13 cellular contexts compared by ENCODE assay signal in the genomic region with DNA sequence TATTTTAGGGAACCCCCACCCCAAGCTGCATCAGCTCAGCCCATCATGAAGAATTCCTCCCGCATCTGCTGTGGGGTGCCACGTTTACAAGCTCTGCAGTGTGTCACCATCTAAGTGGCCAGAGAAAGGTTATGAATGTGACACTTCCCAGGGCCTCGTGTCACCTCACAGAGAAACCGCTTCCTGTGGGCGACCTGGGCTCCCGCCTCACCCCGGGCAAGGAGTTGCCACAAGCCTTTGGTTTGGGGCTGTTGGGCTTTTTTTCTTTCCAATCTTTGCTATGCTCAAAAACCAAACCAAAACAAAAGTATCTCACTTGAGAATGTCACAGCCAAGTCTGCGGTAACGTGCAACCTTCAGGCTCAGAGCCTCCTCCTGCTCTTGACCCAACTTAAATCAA.
A peak's percentile ranks its signal among the peaks of the same experiment; 100 is the strongest.
DNase-seq lines count a peak whose midpoint lies in the region; ATAC-seq and TF ChIP-seq lines count a peak whose summit lies in the region.
"Had no signal": no experiment of that assay in that cellular context is flagged by ENCODE, and none has a peak within 500 bp of the region (broad histone marks: within the 10 kb centered on the region; RNA-seq: fewer than 3 reads in every experiment).

No MANE protein-coding gene starts in this region.

- H3K27ac ChIP-seq in coronary artery (peak overlapping the region; percentile 94 to 97), thyroid gland (peak overlapping the region in 2 of 3 donors; percentile 30 to 46)
- H3K27ac ChIP-seq: esophagus squamous epithelium had no signal

- DNase-seq in activated naive CD4-positive, alpha-beta T cell treated with anti-CD3 and anti-CD28 coated beads, Interleukin-2, amount 50 U/mL, for 72 hours (ENCODE audit: low spot score in 2 of 2) = peak in 1 of 2 donors; percentile 64
- no peak for DNase-seq in activated naive CD4-positive, alpha-beta T cell treated with Interleukin-2 at 50 U/mL for 16 hours
- DNase-seq in activated CD4-positive, alpha-beta memory T cell treated with anti-CD3 and anti-CD28 coated beads for 36 hours = peak; percentile 56
- DNase-seq in coronary artery (ENCODE audit: low spot score) (no peak), thyroid gland (no peak), NCI-H2081 treated with DMSO at 0.1 percent for 48 hours (lab: John Stamatoyannopoulos, UW) (no peak), NCI-H2196 treated with DMSO at 0.1 percent for 48 hours (lab: John Stamatoyannopoulos, UW; ENCODE audit: unreplicated experiment) (no peak)
- DNase-seq: central memory CD4-positive, alpha-beta T cell; effector CD8-positive, alpha-beta T cell; esophagus squamous epithelium; NCI-H1436; NCI-H2171 treated with DMSO at 0.1 percent for 48 hours had no signal

- peaks cover 4% of the 10 kb centered on the region for H3K4me1 Mint-ChIP-seq in activated CD4-positive, alpha-beta memory T cell treated with anti-CD3 and anti-CD28 coated beads for 36 hours (ENCODE audit: low read depth)

- peak overlapping the region in 1 of 2 donors; percentile 1 for H3K27ac Mint-ChIP-seq in activated naive CD4-positive, alpha-beta T cell treated with anti-CD3 and anti-CD28 coated beads, Interleukin-2, amount 50 U/mL, for 72 hours
- no peak overlapping the region for H3K27ac Mint-ChIP-seq in activated CD4-positive, alpha-beta memory T cell treated with anti-CD3 and anti-CD28 coated beads for 36 hours

- intact Hi-C loops in activated CD4-positive, alpha-beta memory T cell treated with anti-CD3 and anti-CD28 coated beads for 36 hours (cut with micrococcal nuclease) = no loop called here
- intact Hi-C loops in thyroid gland (cut with DNase I) = no loop called here

- no peaks in the 10 kb centered on the region for H3K36me3 Mint-ChIP-seq in activated naive CD4-positive, alpha-beta T cell treated with anti-CD3 and anti-CD28 coated beads, Interleukin-2, amount 50 U/mL, for 72 hours
- no peaks in the 10 kb centered on the region for H3K36me3 Mint-ChIP-seq in activated CD4-positive, alpha-beta memory T cell treated with anti-CD3 and anti-CD28 coated beads for 36 hours

- POLR2A ChIA-PET in activated CD4-positive, alpha-beta memory T cell treated with anti-CD3 and anti-CD28 coated beads for 36 hours (lab: Charles Lee) = no interaction called here

- no peaks in the 10 kb centered on the region for H3K9me3 ChIP-seq in thyroid gland
- H3K9me3 ChIP-seq: esophagus squamous epithelium had no signal

- WGBS in thyroid gland, 2 donors = 83 to 91% methylated on average over 9 of the region's 9 CpGs

- CTCF ChIA-PET in activated CD4-positive, alpha-beta memory T cell treated with anti-CD3 and anti-CD28 coated beads for 36 hours (lab: Charles Lee) = no interaction called here

- peaks cover 8 to 12% of the 10 kb centered on the region in 2 donors for H3K9me3 Mint-ChIP-seq in activated naive CD4-positive, alpha-beta T cell treated with anti-CD3 and anti-CD28 coated beads, Interleukin-2, amount 50 U/mL, for 72 hours
- no peaks in the 10 kb centered on the region for H3K9me3 Mint-ChIP-seq in activated CD4-positive, alpha-beta memory T cell treated with anti-CD3 and anti-CD28 coated beads for 36 hours

- no peak for TF ChIP-seq POLR2A in thyroid gland (IDR thresholded peaks at IDR 0.05)

- no peak for TF ChIP-seq CTCF in coronary artery (IDR thresholded peaks at IDR 0.05)
- TF ChIP-seq CTCF in thyroid gland (IDR thresholded peaks at IDR 0.05) = no peak

- H3K36me3 ChIP-seq in thyroid gland = no peaks in the 10 kb centered on the region
- H3K36me3 ChIP-seq: esophagus squamous epithelium had no signal

- peaks cover 32 to 43% of the 10 kb centered on the region in 2 donors for H3K4me1 ChIP-seq in thyroid gland

- H3K4me3 Mint-ChIP-seq in activated CD4-positive, alpha-beta memory T cell treated with anti-CD3 and anti-CD28 coated beads for 36 hours = no peak overlapping the region

- H3K27me3 Mint-ChIP-seq in activated CD4-positive, alpha-beta memory T cell treated with anti-CD3 and anti-CD28 coated beads for 36 hours = no peaks in the 10 kb centered on the region

- peak; percentile 59 to 94 for ATAC-seq in activated naive CD4-positive, alpha-beta T cell treated with anti-CD3 and anti-CD28 coated beads, Interleukin-2, amount 50 U/mL, for 72 hours
- ATAC-seq: left lobe of liver had no signal

- no peaks in the 10 kb centered on the region for H3K27me3 ChIP-seq in thyroid gland

- H3K4me3 ChIP-seq in coronary artery (peak overlapping the region; percentile 14), thyroid gland (replicated peaks in 1 of 3) (no peak overlapping the region)
- H3K4me3 ChIP-seq: esophagus squamous epithelium had no signal
